In the genomic region with DNA sequence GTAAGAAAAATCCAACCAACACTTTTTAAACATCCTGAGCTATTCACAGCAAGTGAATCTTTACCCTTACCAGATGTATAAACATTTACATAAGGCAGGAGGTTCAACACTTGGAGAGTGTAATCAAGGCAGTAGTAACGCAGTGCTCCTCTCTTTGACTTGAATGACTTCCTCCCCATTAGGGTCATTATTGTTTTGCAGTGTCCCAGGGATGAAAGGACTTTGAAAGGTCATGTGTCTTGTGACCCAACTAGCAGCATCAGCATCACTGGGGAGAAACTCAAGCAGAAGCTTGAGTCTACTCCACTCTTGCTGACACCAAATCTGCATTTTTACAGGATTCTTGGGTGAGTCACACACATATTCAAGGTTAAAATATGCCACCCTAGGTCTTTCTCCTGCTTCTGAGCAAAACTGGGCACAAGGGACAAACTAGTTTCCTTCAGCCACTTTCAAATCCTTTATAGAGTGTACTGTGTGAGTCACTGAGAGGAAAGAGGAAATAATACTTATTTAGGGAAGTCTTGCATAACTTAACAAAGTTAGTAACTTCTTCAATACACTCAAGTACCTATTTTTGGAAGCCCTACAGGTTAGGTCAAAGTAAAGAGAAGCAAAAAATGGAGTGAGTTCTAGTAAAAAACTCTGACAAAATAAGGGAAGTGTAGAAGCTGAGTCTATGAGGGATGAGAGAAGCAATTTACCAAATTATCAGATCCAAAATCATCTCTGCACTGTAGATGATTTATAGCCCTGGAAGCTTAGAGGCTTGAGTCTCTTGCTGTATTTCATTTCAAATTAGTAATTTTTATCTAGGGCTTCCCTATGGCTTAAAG, we compare ENCODE assay signal across 8 cellular contexts. TPM values are rescaled to one million over a fixed set of nuclear protein-coding genes. Genes with fewer than 3 reads are reported as not detected.
DNase-seq lines count a peak whose midpoint lies in the region; ATAC-seq and TF ChIP-seq lines count a peak whose summit lies in the region.

No MANE protein-coding gene starts in this region.

- H3K4me1 Mint-ChIP-seq in CD14-positive monocyte (peaks cover 53% of the 10 kb centered on the region), T-cell (peaks cover 47 to 71% (median 50%) of the 10 kb centered on the region in 3 donors)
- peaks cover 46% of the 10 kb centered on the region for H3K4me1 Mint-ChIP-seq in stimulated activated naive CD8-positive, alpha-beta T cell treated with anti-CD3 and anti-CD28 coated beads, Interleukin-15, amount 100 ng/mL, for 72 hours

- H3K27me3 Mint-ChIP-seq in CD14-positive monocyte (ENCODE audit: low read depth in 3 of 3) (peaks cover under 1 to 8% (median 5%) of the 10 kb centered on the region in 3 donors), T-cell (no peaks in the 10 kb centered on the region)
- H3K27me3 Mint-ChIP-seq in stimulated activated naive CD8-positive, alpha-beta T cell treated with anti-CD3 and anti-CD28 coated beads, Interleukin-15, amount 100 ng/mL, for 72 hours, result no peaks in the 10 kb centered on the region

- H3K4me3 Mint-ChIP-seq in CD14-positive monocyte (no peak overlapping the region), T-cell (no peak overlapping the region)
- no peak overlapping the region for H3K4me3 Mint-ChIP-seq in stimulated activated naive CD8-positive, alpha-beta T cell treated with anti-CD3 and anti-CD28 coated beads, Interleukin-15, amount 100 ng/mL, for 72 hours

- H3K36me3 Mint-ChIP-seq in CD14-positive monocyte, result peaks cover under 1 to 4% of the 10 kb centered on the region in 2 donors
- no peaks in the 10 kb centered on the region for H3K36me3 Mint-ChIP-seq in T-cell

- H3K27ac Mint-ChIP-seq in CD14-positive monocyte (peak overlapping the region; percentile 75 to 90 (median 85)), T-cell (peak overlapping the region; percentile 87 to 88)
- H3K27ac Mint-ChIP-seq in stimulated activated naive CD8-positive, alpha-beta T cell treated with anti-CD3 and anti-CD28 coated beads, Interleukin-15, amount 100 ng/mL, for 72 hours, result no peak overlapping the region

- ATAC-seq in GM19372 (IDR thresholded peaks at IDR 0.05; ENCODE audit: low read depth, unreplicated experiment), result peak; percentile 76
- ATAC-seq in HG03354 (IDR thresholded peaks at IDR 0.05; ENCODE audit: poor library complexity, severe bottlenecking, unreplicated experiment), result peak; percentile 82
- ATAC-seq in T-cell (replicated peaks in 1 of 4), result peak; percentile 49 to 63 (median 54)
- peak; percentile 74 to 90 for ATAC-seq in left cardiac atrium
- peak; percentile 89 for ATAC-seq in stimulated activated naive CD8-positive, alpha-beta T cell treated with anti-CD3 and anti-CD28 coated beads, Interleukin-15, amount 100 ng/mL, for 72 hours

- H3K9me3 Mint-ChIP-seq in CD14-positive monocyte, result peaks cover 4 to 12% (median 9%) of the 10 kb centered on the region in 7 donors
- H3K9me3 Mint-ChIP-seq in T-cell, result peaks cover 0 to 4% (median 0%) of the 10 kb centered on the region in 3 donors
- H3K9me3 Mint-ChIP-seq in stimulated activated naive CD8-positive, alpha-beta T cell treated with anti-CD3 and anti-CD28 coated beads, Interleukin-15, amount 100 ng/mL, for 72 hours, result peaks cover 5 to 7% of the 10 kb centered on the region in 2 donors

- POLR2A ChIA-PET in T-cell (lab: Charles Lee), result interaction anchor here (0.5 to 0.9 kb wide), 3 partner anchors 18 to 271 kb away, joined by 3 to 4 read pairs (median 3); no protein-coding TSS in a partner anchor

- no peak for TF ChIP-seq CTCF in CD14-positive monocyte (IDR thresholded peaks at IDR 0.05)

- CTCF ChIA-PET in T-cell (lab: Charles Lee), result interaction anchor here in 1 of 2 donors (0.8 to 1.5 kb wide), 4 partner anchors 15 to 47 kb away, joined by 3 to 4 read pairs (median 4); no protein-coding TSS in a partner anchor

- DNase-seq in CD14-positive monocyte (ENCODE audit: low spot score) (peak; percentile 85), T-cell (peak in 1 of 34 experiments; percentile 11), left cardiac atrium (no peak), NCI-H2081 (lab: John Stamatoyannopoulos, UW) (no peak), NCI-H146 treated with DMSO at 0.1 percent for 48 hours (lab: John Stamatoyannopoulos, UW; ENCODE audit: unreplicated experiment) (no peak)
- no peak for DNase-seq in stimulated activated naive CD8-positive, alpha-beta T cell treated with anti-CD3 and anti-CD28 coated beads, Interleukin-15, amount 100 ng/mL, for 72 hours

- intact Hi-C loops in CD14-positive monocyte (cut with micrococcal nuclease) (loop anchor here in 1 of 2 donors (2.0 kb wide), 1 partner anchor 19 kb away; no protein-coding TSS in a partner anchor), left cardiac atrium (cut with DNase I) (no loop called here)

RNA-seq across cellular contexts. Expression of gene EML4, which starts 51.0 kb away (rescaled TPM):
- 10 to 100 TPM; 11.5 to 15.0 TPM for polyA plus RNA-seq in CD14-positive monocyte
- total RNA-seq in T-cell, result 100 to 1,000 TPM; 101 to 223 (median 123) TPM
- total RNA-seq in left cardiac atrium, result 10 to 100 TPM in 1 of 2 donors, 1 to 10 TPM in 1; 8.5 to 12.4 TPM

Comparison
In these comparisons a context has a peak if more than half of its experiments do, and no peak if none do; other contexts are left out.
1. H3K27ac Mint-ChIP-seq: peak in CD14-positive monocyte (7 of 7) and T-cell (2 of 2); none in stimulated activated naive CD8-positive, alpha-beta T cell treated with anti-CD3 and anti-CD28 coated beads, Interleukin-15, amount 100 ng/mL, for 72 hours (0 of 2).
2. RNA of gene EML4, which starts 51.0 kb away (total RNA-seq): 101 to 223 TPM in T-cell; 8.5 to 12.4 TPM in left cardiac atrium; every median in the first group is over 4 times any median in the second.
3. Peak in every context shown above with its lines, with median percentiles within 50 percentile points of each other: ATAC-seq.